In genomic region chr7:74890158-74891123, GRCh38 we compare ENCODE assay signal across 8 cellular contexts.
A peak's percentile ranks its signal among the peaks of the same experiment; 100 is the strongest.
DNase-seq lines count a peak whose midpoint lies in the region; ATAC-seq and TF ChIP-seq lines count a peak whose summit lies in the region.
"Not testable (repeated sequence)": the region's sequence is repeated elsewhere in the genome, so short reads cannot be mapped to it uniquely, and the experiment has no call there.

No MANE protein-coding gene starts in this region.

- peak overlapping the region; percentile 62 to 89 for H3K27ac ChIP-seq in coronary artery

- peak overlapping the region; percentile 55 for H3K4me3 ChIP-seq in AG04449 (ENCODE audit: low read depth, low read length)
- peak overlapping the region; percentile 76 for H3K4me3 ChIP-seq in coronary artery

- TF ChIP-seq CTCF in AG04449 (IDR thresholded peaks at IDR 0.05; ENCODE audit: insufficient read depth, low read length, missing control alignments); coronary artery (IDR thresholded peaks at IDR 0.05): not testable (repeated sequence)

- POLR2A ChIA-PET in AG04449 (lab: Yijun Ruan, JAX) = not testable (repeated sequence)

- ATAC-seq in GM19372 (IDR thresholded peaks at IDR 0.05; ENCODE audit: low read depth, unreplicated experiment) = peak; percentile 65

- not testable (repeated sequence) for DNase-seq in AG04449 (ENCODE audit: low read depth, low spot score)
- DNase-seq in HK-2 (ENCODE audit: unreplicated experiment) (peak; percentile 83), NCI-H82 treated with DMSO at 0.1 percent for 48 hours (lab: John Stamatoyannopoulos, UW; ENCODE audit: unreplicated experiment) (peak; percentile 44), coronary artery (ENCODE audit: low spot score) (peak; percentile 83), left kidney (ENCODE audit: low read depth, low spot score) (peak; percentile 92)
- peak; percentile 67 to 70 for DNase-seq in activated CD4-positive, alpha-beta T cell treated with anti-CD3 and anti-CD28 coated beads, Interleukin-2, amount 50 U/mL, for 4 hours
- peak; percentile 57 to 76 (median 74) for DNase-seq in stimulated activated CD4-positive, alpha-beta T cell treated with anti-CD3 and anti-CD28 coated beads, Interleukin-12 subunit alpha, Interleukin-12 subunit beta, amount 100 ng/mL, for 48 hours (ENCODE audit: low read depth in 2 of 3, low spot score in 1 of 3)

- CTCF ChIA-PET in AG04449 (lab: Yijun Ruan, JAX) = not testable (repeated sequence)
